ENCODE assay signal across 8 cellular contexts in genomic region chr11:128523616-128524015, GRCh38.
A peak's percentile ranks its signal among the peaks of the same experiment; 100 is the strongest.
DNase-seq lines count a peak whose midpoint lies in the region; ATAC-seq and TF ChIP-seq lines count a peak whose summit lies in the region.

No MANE protein-coding gene starts in this region.

- TF ChIP-seq CTCF in liver (IDR thresholded peaks at IDR 0.05; ENCODE audit: low read depth, low read length, missing input control) = no peak
- no peak for TF ChIP-seq CTCF in tibial nerve (IDR thresholded peaks at IDR 0.05)

- CTCF ChIA-PET in activated CD8-positive, alpha-beta memory T cell treated with anti-CD3 and anti-CD28 coated beads, Interleukin-2, amount 10 ng/mL, durations not matched to agents 7 days and 5 days (lab: Charles Lee) = interaction anchor here (0.9 to 1.7 kb wide), 12 partner anchors 8 to 307 kb away, joined by 3 to 8 read pairs (median 4); no protein-coding TSS in a partner anchor

- DNase-seq in activated CD8-positive, alpha-beta memory T cell treated with anti-CD3 and anti-CD28 coated beads, Interleukin-2, amount 10 ng/mL, durations not matched to agents 7 days and 5 days = no peak
- no peak for DNase-seq in activated CD8-positive, alpha-beta memory T cell treated with anti-CD3 and anti-CD28 coated beads for 24 hours
- DNase-seq in amniotic epithelial cell (ENCODE audit: low read depth) (peak; percentile 64), tibial nerve (ENCODE audit: low spot score in 2 of 2) (no peak), left colon (no peak), hypothalamus (lab: John Stamatoyannopoulos, UW) (no peak), ecto neural progenitor cell (ENCODE audit: low spot score) (no peak)

- H3K4me1 ChIP-seq in liver (ENCODE audit: control insufficient read depth in 4 of 4, insufficient read depth in 4 of 4, low read length in 3 of 4) = peaks cover 0 to 10% (median 3%) of the 10 kb centered on the region in 4 donors
- H3K4me1 ChIP-seq in tibial nerve = peaks cover 0 to 64% (median 37%) of the 10 kb centered on the region in 4 donors

- TF ChIP-seq POLR2A in tibial nerve (IDR thresholded peaks at IDR 0.05) = no peak

- H3K36me3 ChIP-seq in liver (ENCODE audit: control insufficient read depth in 4 of 4, insufficient read depth in 3 of 4, low read depth in 1 of 4, low read length in 3 of 4) (no peaks in the 10 kb centered on the region), tibial nerve (no peaks in the 10 kb centered on the region)

- H3K27me3 ChIP-seq in liver (ENCODE audit: control insufficient read depth in 4 of 4, insufficient read depth in 4 of 4, low read length in 3 of 4) (no peaks in the 10 kb centered on the region), tibial nerve (no peaks in the 10 kb centered on the region)

- peak overlapping the region; percentile 99 for H3K27ac Mint-ChIP-seq in activated CD8-positive, alpha-beta memory T cell treated with anti-CD3 and anti-CD28 coated beads, Interleukin-2, amount 10 ng/mL, durations not matched to agents 7 days and 5 days

- peaks cover 37% of the 10 kb centered on the region for H3K36me3 Mint-ChIP-seq in activated CD8-positive, alpha-beta memory T cell treated with anti-CD3 and anti-CD28 coated beads, Interleukin-2, amount 10 ng/mL, durations not matched to agents 7 days and 5 days

- H3K4me3 ChIP-seq in liver (ENCODE audit: low read depth in 1 of 3, low read length in 3 of 3) (no peak overlapping the region), tibial nerve (no peak overlapping the region)

- H3K27ac ChIP-seq in liver (ENCODE audit: low read depth in 1 of 2, low read length in 2 of 2) (peak overlapping the region; percentile 74 to 94), tibial nerve (peak overlapping the region in 3 of 4 donors; percentile 96 to 99 (median 97))

- ATAC-seq in activated CD8-positive, alpha-beta memory T cell treated with anti-CD3 and anti-CD28 coated beads, Interleukin-2, amount 10 ng/mL, durations not matched to agents 7 days and 5 days = no peak
- no peak for ATAC-seq in left colon

- H3K9ac ChIP-seq in liver (ENCODE audit: low read depth in 1 of 2, low read length in 2 of 2) = peak overlapping the region in 1 of 2 donors; percentile 62

- no peak for TF ChIP-seq RAD21 in liver (IDR thresholded peaks at IDR 0.05)

- peaks cover 54% of the 10 kb centered on the region for H3K4me1 Mint-ChIP-seq in activated CD8-positive, alpha-beta memory T cell treated with anti-CD3 and anti-CD28 coated beads, Interleukin-2, amount 10 ng/mL, durations not matched to agents 7 days and 5 days

- H3K9me3 Mint-ChIP-seq in activated CD8-positive, alpha-beta memory T cell treated with anti-CD3 and anti-CD28 coated beads, Interleukin-2, amount 10 ng/mL, durations not matched to agents 7 days and 5 days (ENCODE audit: low read depth) = no peaks in the 10 kb centered on the region

- intact Hi-C loops in left colon (cut with DNase I, micrococcal nuclease) = no loop called here

- H3K9me3 ChIP-seq in liver (ENCODE audit: control insufficient read depth in 4 of 4, low read length in 3 of 4) = no peaks in the 10 kb centered on the region
- H3K9me3 ChIP-seq in tibial nerve = no peaks in the 10 kb centered on the region

- H3K27me3 Mint-ChIP-seq in activated CD8-positive, alpha-beta memory T cell treated with anti-CD3 and anti-CD28 coated beads, Interleukin-2, amount 10 ng/mL, durations not matched to agents 7 days and 5 days = no peaks in the 10 kb centered on the region

- peak overlapping the region; percentile 99 for H3K4me3 Mint-ChIP-seq in activated CD8-positive, alpha-beta memory T cell treated with anti-CD3 and anti-CD28 coated beads, Interleukin-2, amount 10 ng/mL, durations not matched to agents 7 days and 5 days

- TF ChIP-seq EP300 in tibial nerve (IDR thresholded peaks at IDR 0.05) = no peak

- 64% methylated on average over 2 of the region's 2 CpGs for WGBS in liver
- WGBS in tibial nerve, 2 donors = 25 to 43% methylated on average over 2 of the region's 2 CpGs

TF ChIP-seq in liver, 16 proteins besides CTCF, POLR2A, EP300 and RAD21:
- TF ChIP-seq RXRA (IDR thresholded peaks at IDR 0.05) = no peak
- TF ChIP-seq HNF4G (IDR thresholded peaks at IDR 0.05) = no peak
- no peak for TF ChIP-seq FOXA1 (IDR thresholded peaks at IDR 0.05)
- TF ChIP-seq REST (IDR thresholded peaks at IDR 0.05) = no peak
- no peak for TF ChIP-seq HNF4A (conservative IDR thresholded peaks at IDR 0.05)
- no peak for TF ChIP-seq GABPA (IDR thresholded peaks at IDR 0.05 in 1 of 2, conservative IDR thresholded peaks at IDR 0.05 in 1 of 2)
- no peak for TF ChIP-seq SP1 (IDR thresholded peaks at IDR 0.05)
- TF ChIP-seq EGR1 (IDR thresholded peaks at IDR 0.05; ENCODE audit: low read depth in 2 of 2) = no peak
- no peak for TF ChIP-seq FOXA2 (IDR thresholded peaks at IDR 0.05)
- no peak for TF ChIP-seq TAF1 (conservative IDR thresholded peaks at IDR 0.05)
